ENCODE assay signal across 14 cellular contexts in genomic region chr1:207186503-207186902, GRCh38.
DNase-seq lines count a peak whose midpoint lies in the region; ATAC-seq and TF ChIP-seq lines count a peak whose summit lies in the region.
"Had no signal": no experiment of that assay in that cellular context is flagged by ENCODE, and none has a peak within 500 bp of the region (broad histone marks: within the 10 kb centered on the region; RNA-seq: fewer than 3 reads in every experiment).

No MANE protein-coding gene starts in this region.

- H3K9me3 ChIP-seq in PC-3 (ENCODE audit: low read length) (no peaks in the 10 kb centered on the region), trophoblast cell (ENCODE audit: insufficient read depth, low read depth, low read length) (no peaks in the 10 kb centered on the region), tibial artery (no peaks in the 10 kb centered on the region), breast epithelium (no peaks in the 10 kb centered on the region)

- no TSS peak for BruUV-seq in PC-3 (replicated peaks; lab: Mats Ljungman, UMichigan)

- no peak overlapping the region for H2BK12ac ChIP-seq in trophoblast cell (ENCODE audit: low read length)

- no peak overlapping the region for H4K12ac ChIP-seq in trophoblast cell (ENCODE audit: low read depth, low read length)

- no peak overlapping the region for H3K18ac ChIP-seq in trophoblast cell (ENCODE audit: low read length)

- no peak overlapping the region for H3K14ac ChIP-seq in trophoblast cell (ENCODE audit: low read length)

- POLR2A ChIA-PET in PC-3 (lab: Charles Lee; ENCODE audit: unreplicated experiment), result no interaction called here

- no peak overlapping the region for H4K91ac ChIP-seq in trophoblast cell (ENCODE audit: low read depth, low read length)

- no peaks in the 10 kb centered on the region for H3F3A ChIP-seq in PC-3 (ENCODE audit: low read length, unreplicated experiment)

- CTCF ChIA-PET in PC-3 (lab: Charles Lee), result no interaction called here

- no peaks in the 10 kb centered on the region for H3K4me1 ChIP-seq in PC-3 (ENCODE audit: insufficient read depth, low read length)
- no peaks in the 10 kb centered on the region for H3K4me1 ChIP-seq in trophoblast cell (ENCODE audit: control insufficient read depth in 1 of 2, insufficient read depth in 2 of 2, low read length in 2 of 2)
- H3K4me1 ChIP-seq in tibial artery, result no peaks in the 10 kb centered on the region
- H3K4me1 ChIP-seq in breast epithelium, result no peaks in the 10 kb centered on the region

- no peaks in the 10 kb centered on the region for H3K79me1 ChIP-seq in trophoblast cell (ENCODE audit: low read length)

- TF ChIP-seq POLR2A in breast epithelium (IDR thresholded peaks at IDR 0.05), result no peak

- no peak overlapping the region for H2BK5ac ChIP-seq in trophoblast cell (ENCODE audit: low read depth, low read length, poor library complexity)

- no peaks in the 10 kb centered on the region for H3K36me3 ChIP-seq in PC-3 (ENCODE audit: low read depth, low read length)
- H3K36me3 ChIP-seq in trophoblast cell (ENCODE audit: control insufficient read depth in 1 of 2, insufficient read depth in 2 of 2, low read length in 2 of 2), result no peaks in the 10 kb centered on the region
- H3K36me3 ChIP-seq in tibial artery, result no peaks in the 10 kb centered on the region
- H3K36me3 ChIP-seq in breast epithelium, result no peaks in the 10 kb centered on the region
- H3K36me3 ChIP-seq: BLaER1 treated with 17β-estradiol and CSF1 and Interleukin-3, amounts not matched to agents 10 nM and 100 nM had no signal

- no peak overlapping the region for H2BK120ac ChIP-seq in trophoblast cell (ENCODE audit: insufficient read depth, low read length, poor library complexity)

- no peak overlapping the region for H3K4ac ChIP-seq in trophoblast cell (ENCODE audit: low read depth, low read length)

- no peak overlapping the region for H2AK5ac ChIP-seq in trophoblast cell (ENCODE audit: low read length)

- intact Hi-C loops in PC-3 (cut with micrococcal nuclease), result no loop called here
- intact Hi-C loops in tibial artery (cut with DNase I; ENCODE audit: low total_unique reads), result no loop called here
- intact Hi-C loops in breast epithelium (cut with DNase I; ENCODE audit: low total_unique reads), result no loop called here

- no peak overlapping the region for H3K4me2 ChIP-seq in PC-3 (ENCODE audit: low read length)
- H3K4me2 ChIP-seq in trophoblast cell (ENCODE audit: low read length), result no peak overlapping the region
- H3K4me2 ChIP-seq: BLaER1 treated with 17β-estradiol and CSF1 and Interleukin-3, amounts not matched to agents 10 nM and 100 nM had no signal

- no peaks in the 10 kb centered on the region for H3K9me2 ChIP-seq in PC-3 (replicated peaks; ENCODE audit: low read length)

- no peak overlapping the region for H4K8ac ChIP-seq in trophoblast cell (ENCODE audit: low read depth, low read length)

- H3K27me3 ChIP-seq in PC-3 (ENCODE audit: low read length), result no peaks in the 10 kb centered on the region
- no peaks in the 10 kb centered on the region for H3K27me3 ChIP-seq in trophoblast cell (ENCODE audit: insufficient read depth, low read length)
- no peaks in the 10 kb centered on the region for H3K27me3 ChIP-seq in tibial artery
- H3K27me3 ChIP-seq in breast epithelium, result no peaks in the 10 kb centered on the region
- H3K27me3 ChIP-seq: BLaER1 treated with 17β-estradiol and CSF1 and Interleukin-3, amounts not matched to agents 10 nM and 100 nM had no signal

- H2AFZ ChIP-seq in PC-3 (ENCODE audit: low read length), result no peak overlapping the region
- no peak overlapping the region for H2AFZ ChIP-seq in trophoblast cell (ENCODE audit: insufficient read depth, low read length, poor library complexity)

- TF ChIP-seq CTCF in PC-3 (conservative IDR thresholded peaks at IDR 0.05; ENCODE audit: low read depth, low read length), result no peak
- no peak for TF ChIP-seq CTCF in fibroblast of the aortic adventitia (IDR thresholded peaks at IDR 0.05; ENCODE audit: insufficient read depth, low read length)
- no peak for TF ChIP-seq CTCF in tibial artery (IDR thresholded peaks at IDR 0.05)
- no peak for TF ChIP-seq CTCF in GM10266 (IDR thresholded peaks at IDR 0.05; ENCODE audit: control insufficient read depth, insufficient read depth, low read depth, missing control alignments)
- TF ChIP-seq CTCF in breast epithelium (IDR thresholded peaks at IDR 0.05), result no peak

- WGBS in trophoblast cell (ENCODE audit: extremely low coverage, insufficient coverage, insufficient read length), result no CpG with 5 or more reads among the region's 1 CpG

- H3K79me2 ChIP-seq in PC-3 (ENCODE audit: low read length) (no peaks in the 10 kb centered on the region), trophoblast cell (ENCODE audit: control insufficient read depth, insufficient read depth, low read length, poor library complexity) (no peaks in the 10 kb centered on the region)

- H3K9ac ChIP-seq in PC-3 (ENCODE audit: low read length) (no peak overlapping the region), trophoblast cell (ENCODE audit: low read length) (no peak overlapping the region)
- H3K9ac ChIP-seq: BLaER1 treated with 17β-estradiol and CSF1 and Interleukin-3, amounts not matched to agents 10 nM and 100 nM had no signal

- no peaks in the 10 kb centered on the region for H4K20me1 ChIP-seq in PC-3 (ENCODE audit: low read length)
- H4K20me1 ChIP-seq: BLaER1 treated with 17β-estradiol and CSF1 and Interleukin-3, amounts not matched to agents 10 nM and 100 nM had no signal

- ATAC-seq in PC-3, result peak; percentile 31
- ATAC-seq: HepG2 had no signal

- DNase-seq in ELR (ENCODE audit: low read depth) (peak; percentile 15), PC-3 (peak; percentile 30), fibroblast of the aortic adventitia (ENCODE audit: low read depth) (peak; percentile 4), trophoblast cell (peak; percentile 64 to 83), tibial artery (no peak), GM10266 (ENCODE audit: extremely low spot score) (no peak), T-helper 9 cell (no peak), breast epithelium (ENCODE audit: low spot score in 2 of 2) (no peak)
- DNase-seq: NCI-H1417, NCI-H2029, NCI-H510A treated with DMSO at 0.1 percent for 48 hours, SIG-M5 had no signal

- H3K23ac ChIP-seq in trophoblast cell (ENCODE audit: low read length), result no peak overlapping the region

- H3K27ac ChIP-seq in PC-3 (ENCODE audit: low read length) (no peak overlapping the region), trophoblast cell (ENCODE audit: low read depth, low read length) (no peak overlapping the region), tibial artery (no peak overlapping the region), breast epithelium (no peak overlapping the region)

- H3K4me3 ChIP-seq in PC-3 (ENCODE audit: low read length) (no peak overlapping the region), fibroblast of the aortic adventitia (ENCODE audit: low read depth, low read length) (no peak overlapping the region), trophoblast cell (ENCODE audit: low read depth, low read length) (no peak overlapping the region), tibial artery (no peak overlapping the region), breast epithelium (no peak overlapping the region)
- H3K4me3 ChIP-seq: BLaER1 treated with 17β-estradiol and CSF1 and Interleukin-3, amounts not matched to agents 10 nM and 100 nM had no signal

Comparison
In these comparisons a context has a peak if more than half of its experiments do, and no peak if none do; other contexts are left out.
1. DNase-seq: peak in ELR (single experiment), PC-3 (single experiment), fibroblast of the aortic adventitia (single experiment) and trophoblast cell (2 of 2); none in tibial artery (0 of 2), GM10266 (single experiment), T-helper 9 cell (single experiment) and breast epithelium (0 of 2).